Comparison of ENCODE assay signal across 9 cellular contexts in the genomic region with DNA sequence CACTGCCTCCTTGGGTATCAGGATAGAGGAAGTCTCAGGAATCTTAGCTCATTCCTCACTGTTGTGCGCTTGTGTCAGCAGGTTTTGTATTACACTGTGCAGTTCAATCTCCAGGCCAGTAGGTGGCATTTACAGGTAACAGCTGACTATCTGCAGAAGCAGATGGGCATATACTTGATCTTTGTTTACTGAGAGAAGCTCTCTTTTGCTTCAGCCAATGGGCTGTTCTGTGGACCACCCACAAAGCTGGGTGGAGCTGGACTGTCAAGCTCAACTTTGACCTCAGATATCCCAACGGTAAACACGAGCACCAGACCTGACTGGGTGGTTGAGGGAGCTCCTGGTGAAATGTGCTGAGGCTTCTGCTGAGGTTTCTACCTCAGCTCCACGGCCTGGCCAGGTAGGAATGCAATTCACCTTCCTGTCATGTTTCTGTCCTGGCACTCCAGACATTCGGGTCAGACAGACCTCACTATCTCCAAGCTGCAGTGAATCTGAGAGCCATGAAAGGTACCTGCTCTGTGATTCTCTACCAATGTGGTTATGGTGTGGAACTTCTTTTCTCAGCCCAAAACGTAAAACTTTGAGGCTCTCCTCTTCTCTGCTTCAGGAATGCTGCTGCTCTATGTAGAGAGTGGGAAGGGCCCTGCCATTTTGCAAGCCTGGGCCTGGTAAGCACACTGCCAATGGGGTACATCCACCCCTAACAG.
DNase-seq lines count a peak whose midpoint lies in the region; ATAC-seq and TF ChIP-seq lines count a peak whose summit lies in the region.
"Had no signal": no experiment of that assay in that cellular context is flagged by ENCODE, and none has a peak within 500 bp of the region (broad histone marks: within the 10 kb centered on the region; RNA-seq: fewer than 3 reads in every experiment).

No MANE protein-coding gene starts in this region.

- intact Hi-C loops in esophagus muscularis mucosa (cut with DNase I) = no loop called here

- no peak overlapping the region for H3K4me2 ChIP-seq in neural progenitor cell

- no peaks in the 10 kb centered on the region for H4K20me1 ChIP-seq in neural progenitor cell (ENCODE audit: low read depth)

- H3K27me3 Mint-ChIP-seq in neural progenitor cell (ENCODE audit: insufficient read depth, low read depth) = peaks cover 2% of the 10 kb centered on the region
- H3K27me3 Mint-ChIP-seq: CD4-positive, CD25-positive, alpha-beta regulatory T cell had no signal

- H3K79me2 ChIP-seq in neural progenitor cell (ENCODE audit: low read depth) = no peaks in the 10 kb centered on the region

- H3K27me3 ChIP-seq in SJCRH30 (no peaks in the 10 kb centered on the region), esophagus muscularis mucosa (no peaks in the 10 kb centered on the region), neural progenitor cell (no peaks in the 10 kb centered on the region)

- H3K4me3 Mint-ChIP-seq in neural progenitor cell = no peak overlapping the region
- H3K4me3 Mint-ChIP-seq: CD4-positive, CD25-positive, alpha-beta regulatory T cell had no signal

- H3K36me3 ChIP-seq in SJCRH30 (no peaks in the 10 kb centered on the region), esophagus muscularis mucosa (no peaks in the 10 kb centered on the region), neural progenitor cell (no peaks in the 10 kb centered on the region)

- TF ChIP-seq EP300 in esophagus muscularis mucosa (IDR thresholded peaks at IDR 0.05) = no peak

- H3K4me1 Mint-ChIP-seq in neural progenitor cell = no peaks in the 10 kb centered on the region
- H3K4me1 Mint-ChIP-seq: CD4-positive, CD25-positive, alpha-beta regulatory T cell had no signal

- WGBS in esophagus muscularis mucosa = 94% methylated on average over 6 of the region's 6 CpGs

- no peaks in the 10 kb centered on the region for H3K36me3 Mint-ChIP-seq in neural progenitor cell
- H3K36me3 Mint-ChIP-seq: CD4-positive, CD25-positive, alpha-beta regulatory T cell had no signal

- no peaks in the 10 kb centered on the region for H3F3A ChIP-seq in neural progenitor cell (ENCODE audit: low read depth)

- H3K9me3 Mint-ChIP-seq in neural progenitor cell = peaks cover 29% of the 10 kb centered on the region

- no peak overlapping the region for H3K4me3 ChIP-seq in SJCRH30
- H3K4me3 ChIP-seq in esophagus muscularis mucosa = no peak overlapping the region
- no peak overlapping the region for H3K4me3 ChIP-seq in neural progenitor cell

- H3K27ac ChIP-seq in SJCRH30 = no peak overlapping the region
- H3K27ac ChIP-seq in esophagus muscularis mucosa (replicated peaks in 1 of 4) = no peak overlapping the region
- H3K27ac ChIP-seq in neural progenitor cell = no peak overlapping the region

- H2AFZ ChIP-seq in neural progenitor cell (replicated peaks) = no peak overlapping the region

- no peak overlapping the region for H3K9ac ChIP-seq in neural progenitor cell

- no peak for TF ChIP-seq POLR2A in esophagus muscularis mucosa (IDR thresholded peaks at IDR 0.05; ENCODE audit: low read depth)

- peaks cover 9% of the 10 kb centered on the region; the same call in 1 of the 2 replicates for H3K4me1 ChIP-seq in SJCRH30
- H3K4me1 ChIP-seq in esophagus muscularis mucosa = peaks cover 7 to 13% (median 13%) of the 10 kb centered on the region in 4 donors
- H3K4me1 ChIP-seq in neural progenitor cell = no peaks in the 10 kb centered on the region

- ATAC-seq in GM21381 (IDR thresholded peaks at IDR 0.05; ENCODE audit: unreplicated experiment) (peak; percentile 92), HG03565 (IDR thresholded peaks at IDR 0.05; ENCODE audit: unreplicated experiment) (peak; percentile 97)

- H3K27ac Mint-ChIP-seq in neural progenitor cell = no peak overlapping the region
- H3K27ac Mint-ChIP-seq: CD4-positive, CD25-positive, alpha-beta regulatory T cell had no signal

- peak; percentile 3 for DNase-seq in NCI-H345 (lab: John Stamatoyannopoulos, UW)
- DNase-seq in NCI-H345 treated with DMSO at 0.1 percent for 48 hours (lab: John Stamatoyannopoulos, UW; ENCODE audit: unreplicated experiment) = no peak
- peak; percentile 70 to 81 for DNase-seq in SJCRH30
- peak; percentile 37 for DNase-seq in esophagus muscularis mucosa (ENCODE audit: extremely low spot score)
- DNase-seq in neural progenitor cell (ENCODE audit: low spot score) = peak; percentile 62
- DNase-seq in NCI-H1436 treated with DMSO at 0.1 percent for 48 hours (lab: John Stamatoyannopoulos, UW) = no peak

- TF ChIP-seq CTCF in esophagus muscularis mucosa (IDR thresholded peaks at IDR 0.05) (peak; percentile 48 to 63 (median 50)), neural progenitor cell (IDR thresholded peaks at IDR 0.05) (peak; percentile 68)

- H3K9me3 ChIP-seq in SJCRH30 (replicated peaks) (no peaks in the 10 kb centered on the region), esophagus muscularis mucosa (peaks cover 0 to 21% (median 0%) of the 10 kb centered on the region in 4 donors), neural progenitor cell (ENCODE audit: low read depth) (no peaks in the 10 kb centered on the region)

Comparison
In these comparisons a context has a peak if more than half of its experiments do, and no peak if none do; other contexts are left out.
1. DNase-seq: peak in NCI-H345 (single experiment), SJCRH30 (2 of 2), esophagus muscularis mucosa (single experiment) and neural progenitor cell (single experiment); none in NCI-H345 treated with DMSO at 0.1 percent for 48 hours (single experiment) and NCI-H1436 treated with DMSO at 0.1 percent for 48 hours (single experiment).